In genomic region chr14:37172024-37172869, GRCh38 we compare ENCODE assay signal across 1 cellular context.
TF ChIP-seq lines count a peak whose summit lies in the region.

SLC25A21 (minus strand) TSS chr14:37172606.

TF ChIP-seq in HepG2, 621 proteins besides CTCF, POLR2A, EP300 and RAD21 (continued from another document and continues in another):
- TF ChIP-seq TP53 (CRISPR knock-in tag; conservative IDR thresholded peaks at IDR 0.05) (peak; percentile 91), ZSCAN21 (CRISPR knock-in tag; IDR thresholded peaks at IDR 0.05; ENCODE audit: borderline replicate concordance) (0 out of 2 replicates have a peak, but pooled peaks have one; percentile 74), CENPBD1 (CRISPR knock-in tag; IDR thresholded peaks at IDR 0.05; ENCODE audit: borderline replicate concordance, low read depth) (0 out of 2 replicates have a peak, but pooled peaks have one; percentile 96), HNRNPLL (IDR thresholded peaks at IDR 0.05; ENCODE audit: low read depth, low read length, poor library complexity, severe bottlenecking) (peak; percentile 93), TOE1 (CRISPR knock-in tag; IDR thresholded peaks at IDR 0.05) (peak; percentile 93; the same call in 1 of the 2 replicates), SMAD3 (CRISPR knock-in tag; IDR thresholded peaks at IDR 0.05) (peak; percentile 100), SP2 (CRISPR knock-in tag; IDR thresholded peaks at IDR 0.05) (peak; percentile 41; the same call in 1 of the 2 replicates), KDM3A (CRISPR knock-in tag; IDR thresholded peaks at IDR 0.05; ENCODE audit: low read depth) (peak; percentile 96), NCOA2 (CRISPR knock-in tag; IDR thresholded peaks at IDR 0.05) (peak; percentile 63), TFDP1 (CRISPR knock-in tag; IDR thresholded peaks at IDR 0.05; ENCODE audit: borderline replicate concordance) (peak; percentile 93), ZNF660 (CRISPR knock-in tag; IDR thresholded peaks at IDR 0.05; ENCODE audit: borderline replicate concordance, low read depth) (peak; percentile 93; the same call in 1 of the 2 replicates), AHDC1 (CRISPR knock-in tag; IDR thresholded peaks at IDR 0.05; ENCODE audit: borderline replicate concordance) (peak; percentile 85), RBM39 (IDR thresholded peaks at IDR 0.05; ENCODE audit: low read depth, low read length, poor library complexity, severe bottlenecking) (peak; percentile 96), TCF7 (IDR thresholded peaks at IDR 0.05; ENCODE audit: low read depth) (no peak; the same call in 1 of the 2 replicates), ZFP36L1 (CRISPR knock-in tag; IDR thresholded peaks at IDR 0.05) (peak; percentile 91), ZNF546 (CRISPR knock-in tag; conservative IDR thresholded peaks at IDR 0.05) (peak; percentile 96; the same call in 1 of the 2 replicates), ZNF552 (CRISPR knock-in tag; IDR thresholded peaks at IDR 0.05; ENCODE audit: borderline replicate concordance) (peak; percentile 91; the same call in 1 of the 2 replicates), CENPT (CRISPR knock-in tag; IDR thresholded peaks at IDR 0.05; ENCODE audit: low read depth) (0 out of 2 replicates have a peak, but pooled peaks have one; percentile 8), ZNF850 (CRISPR knock-in tag; conservative IDR thresholded peaks at IDR 0.05) (peak; percentile 74; the same call in 1 of the 2 replicates), ZNF7 (CRISPR knock-in tag; IDR thresholded peaks at IDR 0.05) (peak; percentile 73), ZNF577 (CRISPR knock-in tag; IDR thresholded peaks at IDR 0.05; ENCODE audit: borderline replicate concordance, low read depth) (peak; percentile 87; the same call in 1 of the 2 replicates), MEIS2 (CRISPR knock-in tag; IDR thresholded peaks at IDR 0.05) (peak; percentile 85), BCL3 (CRISPR knock-in tag; IDR thresholded peaks at IDR 0.05) (peak; percentile 100), SIN3A (IDR thresholded peaks at IDR 0.05; ENCODE audit: borderline replicate concordance, low read depth, low read length) (0 out of 2 replicates have a peak, but pooled peaks have one; percentile 48), ARHGAP35 (CRISPR knock-in tag; IDR thresholded peaks at IDR 0.05; ENCODE audit: borderline replicate concordance) (peak; percentile 99; the same call in 1 of the 2 replicates), ZNF496 (CRISPR knock-in tag; IDR thresholded peaks at IDR 0.05; ENCODE audit: insufficient replicate concordance) (peak; percentile 31), RELA (CRISPR knock-in tag; IDR thresholded peaks at IDR 0.05) (peak; percentile 75; the same call in 1 of the 2 replicates), CBX5 (CRISPR knock-in tag; IDR thresholded peaks at IDR 0.05; ENCODE audit: borderline replicate concordance) (peak; percentile 99), MLLT10 (CRISPR knock-in tag; IDR thresholded peaks at IDR 0.05) (peak; percentile 92), ZNF547 (CRISPR knock-in tag; IDR thresholded peaks at IDR 0.05) (peak; percentile 100), NFYB (CRISPR knock-in tag; IDR thresholded peaks at IDR 0.05) (peak; percentile 51; the same call in 1 of the 2 replicates), DMAP1 (CRISPR knock-in tag; IDR thresholded peaks at IDR 0.05) (peak; percentile 98), BHLHE40 (IDR thresholded peaks at IDR 0.05; ENCODE audit: low read length) (0 out of 2 replicates have a peak, but pooled peaks have one; percentile 24)
- TF ChIP-seq, protein P1, sequence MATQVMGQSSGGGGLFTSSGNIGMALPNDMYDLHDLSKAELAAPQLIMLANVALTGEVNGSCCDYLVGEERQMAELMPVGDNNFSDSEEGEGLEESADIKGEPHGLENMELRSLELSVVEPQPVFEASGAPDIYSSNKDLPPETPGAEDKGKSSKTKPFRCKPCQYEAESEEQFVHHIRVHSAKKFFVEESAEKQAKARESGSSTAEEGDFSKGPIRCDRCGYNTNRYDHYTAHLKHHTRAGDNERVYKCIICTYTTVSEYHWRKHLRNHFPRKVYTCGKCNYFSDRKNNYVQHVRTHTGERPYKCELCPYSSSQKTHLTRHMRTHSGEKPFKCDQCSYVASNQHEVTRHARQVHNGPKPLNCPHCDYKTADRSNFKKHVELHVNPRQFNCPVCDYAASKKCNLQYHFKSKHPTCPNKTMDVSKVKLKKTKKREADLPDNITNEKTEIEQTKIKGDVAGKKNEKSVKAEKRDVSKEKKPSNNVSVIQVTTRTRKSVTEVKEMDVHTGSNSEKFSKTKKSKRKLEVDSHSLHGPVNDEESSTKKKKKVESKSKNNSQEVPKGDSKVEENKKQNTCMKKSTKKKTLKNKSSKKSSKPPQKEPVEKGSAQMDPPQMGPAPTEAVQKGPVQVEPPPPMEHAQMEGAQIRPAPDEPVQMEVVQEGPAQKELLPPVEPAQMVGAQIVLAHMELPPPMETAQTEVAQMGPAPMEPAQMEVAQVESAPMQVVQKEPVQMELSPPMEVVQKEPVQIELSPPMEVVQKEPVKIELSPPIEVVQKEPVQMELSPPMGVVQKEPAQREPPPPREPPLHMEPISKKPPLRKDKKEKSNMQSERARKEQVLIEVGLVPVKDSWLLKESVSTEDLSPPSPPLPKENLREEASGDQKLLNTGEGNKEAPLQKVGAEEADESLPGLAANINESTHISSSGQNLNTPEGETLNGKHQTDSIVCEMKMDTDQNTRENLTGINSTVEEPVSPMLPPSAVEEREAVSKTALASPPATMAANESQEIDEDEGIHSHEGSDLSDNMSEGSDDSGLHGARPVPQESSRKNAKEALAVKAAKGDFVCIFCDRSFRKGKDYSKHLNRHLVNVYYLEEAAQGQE (IDR thresholded peaks at IDR 0.05; ENCODE audit: borderline replicate concordance in 1 of 2, low read depth in 1 of 2, low read length in 2 of 2), result peak in 1 of 2 experiments; percentile 84; a peak in 2 of 4 replicates
- TF ChIP-seq, protein P2, sequence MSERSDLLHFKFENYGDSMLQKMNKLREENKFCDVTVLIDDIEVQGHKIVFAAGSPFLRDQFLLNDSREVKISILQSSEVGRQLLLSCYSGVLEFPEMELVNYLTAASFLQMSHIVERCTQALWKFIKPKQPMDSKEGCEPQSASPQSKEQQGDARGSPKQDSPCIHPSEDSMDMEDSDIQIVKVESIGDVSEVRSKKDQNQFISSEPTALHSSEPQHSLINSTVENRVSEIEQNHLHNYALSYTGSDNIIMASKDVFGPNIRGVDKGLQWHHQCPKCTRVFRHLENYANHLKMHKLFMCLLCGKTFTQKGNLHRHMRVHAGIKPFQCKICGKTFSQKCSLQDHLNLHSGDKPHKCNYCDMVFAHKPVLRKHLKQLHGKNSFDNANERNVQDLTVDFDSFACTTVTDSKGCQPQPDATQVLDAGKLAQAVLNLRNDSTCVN (CRISPR knock-in tag; IDR thresholded peaks at IDR 0.05; ENCODE audit: borderline replicate concordance), result peak; percentile 93
- TF ChIP-seq, protein P3, sequence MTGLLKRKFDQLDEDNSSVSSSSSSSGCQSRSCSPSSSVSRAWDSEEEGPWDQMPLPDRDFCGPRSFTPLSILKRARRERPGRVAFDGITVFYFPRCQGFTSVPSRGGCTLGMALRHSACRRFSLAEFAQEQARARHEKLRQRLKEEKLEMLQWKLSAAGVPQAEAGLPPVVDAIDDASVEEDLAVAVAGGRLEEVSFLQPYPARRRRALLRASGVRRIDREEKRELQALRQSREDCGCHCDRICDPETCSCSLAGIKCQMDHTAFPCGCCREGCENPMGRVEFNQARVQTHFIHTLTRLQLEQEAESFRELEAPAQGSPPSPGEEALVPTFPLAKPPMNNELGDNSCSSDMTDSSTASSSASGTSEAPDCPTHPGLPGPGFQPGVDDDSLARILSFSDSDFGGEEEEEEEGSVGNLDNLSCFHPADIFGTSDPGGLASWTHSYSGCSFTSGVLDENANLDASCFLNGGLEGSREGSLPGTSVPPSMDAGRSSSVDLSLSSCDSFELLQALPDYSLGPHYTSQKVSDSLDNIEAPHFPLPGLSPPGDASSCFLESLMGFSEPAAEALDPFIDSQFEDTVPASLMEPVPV (CRISPR knock-in tag; IDR thresholded peaks at IDR 0.05), result peak; percentile 99
- TF ChIP-seq, protein P4, sequence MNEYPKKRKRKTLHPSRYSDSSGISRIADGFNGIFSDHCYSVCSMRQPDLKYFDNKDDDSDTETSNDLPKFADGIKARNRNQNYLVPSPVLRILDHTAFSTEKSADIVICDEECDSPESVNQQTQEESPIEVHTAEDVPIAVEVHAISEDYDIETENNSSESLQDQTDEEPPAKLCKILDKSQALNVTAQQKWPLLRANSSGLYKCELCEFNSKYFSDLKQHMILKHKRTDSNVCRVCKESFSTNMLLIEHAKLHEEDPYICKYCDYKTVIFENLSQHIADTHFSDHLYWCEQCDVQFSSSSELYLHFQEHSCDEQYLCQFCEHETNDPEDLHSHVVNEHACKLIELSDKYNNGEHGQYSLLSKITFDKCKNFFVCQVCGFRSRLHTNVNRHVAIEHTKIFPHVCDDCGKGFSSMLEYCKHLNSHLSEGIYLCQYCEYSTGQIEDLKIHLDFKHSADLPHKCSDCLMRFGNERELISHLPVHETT (CRISPR knock-in tag; conservative IDR thresholded peaks at IDR 0.05), result peak; percentile 94
- TF ChIP-seq, protein P5, sequence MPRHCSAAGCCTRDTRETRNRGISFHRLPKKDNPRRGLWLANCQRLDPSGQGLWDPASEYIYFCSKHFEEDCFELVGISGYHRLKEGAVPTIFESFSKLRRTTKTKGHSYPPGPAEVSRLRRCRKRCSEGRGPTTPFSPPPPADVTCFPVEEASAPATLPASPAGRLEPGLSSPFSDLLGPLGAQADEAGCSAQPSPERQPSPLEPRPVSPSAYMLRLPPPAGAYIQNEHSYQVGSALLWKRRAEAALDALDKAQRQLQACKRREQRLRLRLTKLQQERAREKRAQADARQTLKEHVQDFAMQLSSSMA (CRISPR knock-in tag; IDR thresholded peaks at IDR 0.05), result peak; percentile 93; the same call in 1 of the 2 replicates
- TF ChIP-seq, protein P6, sequence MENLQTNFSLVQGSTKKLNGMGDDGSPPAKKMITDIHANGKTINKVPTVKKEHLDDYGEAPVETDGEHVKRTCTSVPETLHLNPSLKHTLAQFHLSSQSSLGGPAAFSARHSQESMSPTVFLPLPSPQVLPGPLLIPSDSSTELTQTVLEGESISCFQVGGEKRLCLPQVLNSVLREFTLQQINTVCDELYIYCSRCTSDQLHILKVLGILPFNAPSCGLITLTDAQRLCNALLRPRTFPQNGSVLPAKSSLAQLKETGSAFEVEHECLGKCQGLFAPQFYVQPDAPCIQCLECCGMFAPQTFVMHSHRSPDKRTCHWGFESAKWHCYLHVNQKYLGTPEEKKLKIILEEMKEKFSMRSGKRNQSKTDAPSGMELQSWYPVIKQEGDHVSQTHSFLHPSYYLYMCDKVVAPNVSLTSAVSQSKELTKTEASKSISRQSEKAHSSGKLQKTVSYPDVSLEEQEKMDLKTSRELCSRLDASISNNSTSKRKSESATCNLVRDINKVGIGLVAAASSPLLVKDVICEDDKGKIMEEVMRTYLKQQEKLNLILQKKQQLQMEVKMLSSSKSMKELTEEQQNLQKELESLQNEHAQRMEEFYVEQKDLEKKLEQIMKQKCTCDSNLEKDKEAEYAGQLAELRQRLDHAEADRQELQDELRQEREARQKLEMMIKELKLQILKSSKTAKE (CRISPR knock-in tag; IDR thresholded peaks at IDR 0.05; ENCODE audit: borderline replicate concordance), result peak; percentile 67; the same call in 1 of the 2 replicates
